ENCODE assay signal across 19 cellular contexts in the genomic region with DNA sequence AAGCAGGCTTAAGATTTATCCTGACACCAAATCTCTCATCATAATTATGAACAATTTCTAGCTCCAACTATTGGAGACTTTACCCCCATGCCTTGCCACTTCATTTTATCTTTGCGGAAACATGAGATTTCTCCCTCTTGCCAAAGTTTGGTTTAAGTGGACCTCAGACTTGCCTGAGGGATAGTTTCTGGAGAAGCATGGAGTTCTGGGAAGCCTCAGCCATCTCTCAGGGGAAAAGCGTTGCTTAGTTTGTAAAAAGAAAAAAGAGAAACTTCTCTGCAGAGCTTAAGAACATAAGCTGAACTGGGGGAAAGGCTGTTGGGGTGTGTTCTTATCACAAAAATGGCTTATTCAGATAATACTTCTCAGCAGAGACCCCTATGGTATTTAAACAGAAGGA.
DNase-seq lines count a peak whose midpoint lies in the region; ATAC-seq, FAIRE-seq and TF ChIP-seq lines count a peak whose summit lies in the region.
"Had no signal": no experiment of that assay in that cellular context is flagged by ENCODE, and none has a peak within 500 bp of the region (broad histone marks: within the 10 kb centered on the region; RNA-seq: fewer than 3 reads in every experiment).

No MANE protein-coding gene starts in this region.

- no peak overlapping the region for H3K4me2 ChIP-seq in K562 (ENCODE audit: insufficient read depth, low read length)
- peak overlapping the region; percentile 55 for H3K4me2 ChIP-seq in smooth muscle cell
- H3K4me2 ChIP-seq: A549 had no signal

- DNase-seq in H4 (ENCODE audit: low spot score) = peak; percentile 38
- DNase-seq in K562 (ENCODE audit: extremely low read depth in 1 of 4, low spot score in 3 of 4) = no peak
- DNase-seq in mesothelial cell of epicardium (ENCODE audit: low spot score in 2 of 2, unreplicated experiment in 2 of 2) = no peak
- no peak for DNase-seq in smooth muscle cell (lab: John Stamatoyannopoulos, UW; ENCODE audit: unreplicated experiment)
- no peak for DNase-seq in cardiac septum (ENCODE audit: low spot score)
- no peak for DNase-seq in mucosa of gallbladder (ENCODE audit: low spot score)
- DNase-seq: AML-193; CD4-positive, alpha-beta memory T cell; DMS153; DMS79; GDM1; GM23248; HCEC 1CT had no signal

- H3K9me3 ChIP-seq in K562 (replicated peaks; ENCODE audit: control insufficient read depth, insufficient read depth, low read depth, low read length) (no peaks in the 10 kb centered on the region), smooth muscle cell (replicated peaks; ENCODE audit: low read depth) (no peaks in the 10 kb centered on the region)
- H3K9me3 ChIP-seq: A549 had no signal

- peak overlapping the region; percentile 60 for H3K27ac Mint-ChIP-seq in mesothelial cell of epicardium
- H3K27ac Mint-ChIP-seq: CD14-positive monocyte; CD4-positive, alpha-beta memory T cell had no signal

- H3K4me3 Mint-ChIP-seq in mesothelial cell of epicardium = no peak overlapping the region
- H3K4me3 Mint-ChIP-seq: CD14-positive monocyte; CD4-positive, alpha-beta memory T cell had no signal

- H3K4me3 ChIP-seq in K562 (no peak overlapping the region), smooth muscle cell (no peak overlapping the region)
- H3K4me3 ChIP-seq: A549, GM23248 had no signal

- H3K9me1 ChIP-seq in K562 (ENCODE audit: control insufficient read depth, insufficient read depth, low read length) = no peaks in the 10 kb centered on the region

- peaks cover 32% of the 10 kb centered on the region for H3K4me1 Mint-ChIP-seq in mesothelial cell of epicardium
- H3K4me1 Mint-ChIP-seq: CD14-positive monocyte; CD4-positive, alpha-beta memory T cell had no signal

- no peaks in the 10 kb centered on the region for H3K36me3 ChIP-seq in K562 (ENCODE audit: control insufficient read depth, insufficient read depth, low read length)
- H3K36me3 ChIP-seq in smooth muscle cell (ENCODE audit: low read depth) = no peaks in the 10 kb centered on the region

- TF ChIP-seq POLR2A in K562 (conservative IDR thresholded peaks at IDR 0.05) = no peak

- POLR2A ChIA-PET in K562 (lab: Yijun Ruan, JAX) = no interaction called here

- no peaks in the 10 kb centered on the region for H3K27me3 ChIP-seq in K562 (ENCODE audit: control insufficient read depth in 2 of 2, insufficient read depth in 2 of 2, low read length in 2 of 2)
- H3K27me3 ChIP-seq in smooth muscle cell (ENCODE audit: low read depth) = no peaks in the 10 kb centered on the region

- H3K9ac ChIP-seq in K562 (ENCODE audit: insufficient read depth in 1 of 2, low read depth in 2 of 2, low read length in 2 of 2) (no peak overlapping the region), smooth muscle cell (ENCODE audit: low read depth) (no peak overlapping the region)
- H3K9ac ChIP-seq: GM23248 had no signal

- H3K36me3 Mint-ChIP-seq in mesothelial cell of epicardium = no peaks in the 10 kb centered on the region
- H3K36me3 Mint-ChIP-seq: CD14-positive monocyte; CD4-positive, alpha-beta memory T cell had no signal

- H3K27ac ChIP-seq in K562 (ENCODE audit: extremely low read depth, low read depth, low read length) = peak overlapping the region; percentile 57; the same call in 1 of the 3 replicates
- H3K27ac ChIP-seq in smooth muscle cell (ENCODE audit: low read depth) = peak overlapping the region; percentile 36
- H3K27ac ChIP-seq: 22Rv1, A549, GM23248 had no signal

- H3F3A ChIP-seq in smooth muscle cell (ENCODE audit: low read depth) = peaks cover 8% of the 10 kb centered on the region

- no peaks in the 10 kb centered on the region for H3K79me2 ChIP-seq in K562 (ENCODE audit: control insufficient read depth, insufficient read depth, low read length)
- no peaks in the 10 kb centered on the region for H3K79me2 ChIP-seq in smooth muscle cell (ENCODE audit: low read depth)

- peaks cover 2 to 47% of the 10 kb centered on the region in 2 experiments; a peak in 3 of 5 replicates for H3K4me1 ChIP-seq in K562 (replicated peaks in 1 of 2; ENCODE audit: control insufficient read depth in 2 of 2, insufficient read depth in 2 of 2, low read length in 2 of 2)
- H3K4me1 ChIP-seq in smooth muscle cell (ENCODE audit: low read depth) = peaks cover 13% of the 10 kb centered on the region
- H3K4me1 ChIP-seq: A549 had no signal

- peak overlapping the region; percentile 78 for H2AFZ ChIP-seq in K562 (ENCODE audit: low read depth, low read length)
- H2AFZ ChIP-seq in smooth muscle cell (ENCODE audit: low read depth) = peak overlapping the region; percentile 75
- H2AFZ ChIP-seq: GM23248 had no signal

- no peaks in the 10 kb centered on the region for H3K9me3 Mint-ChIP-seq in mesothelial cell of epicardium

- H4K20me1 ChIP-seq in K562 (replicated peaks; ENCODE audit: control insufficient read depth, insufficient read depth, low read length) (no peaks in the 10 kb centered on the region), smooth muscle cell (ENCODE audit: low read depth) (no peaks in the 10 kb centered on the region)

- no peak for TF ChIP-seq CTCF in K562 (IDR thresholded peaks at IDR 0.05 in 2 of 3, conservative IDR thresholded peaks at IDR 0.05 in 1 of 3; ENCODE audit: insufficient read depth in 2 of 3, low read depth in 1 of 3, low read length in 3 of 3)
- TF ChIP-seq CTCF in mesothelial cell of epicardium (IDR thresholded peaks at IDR 0.05; ENCODE audit: unreplicated experiment) = no peak
- TF ChIP-seq CTCF in smooth muscle cell (IDR thresholded peaks at IDR 0.05; ENCODE audit: borderline replicate concordance, insufficient read depth, poor library complexity, severe bottlenecking) = no peak

- CTCF ChIA-PET in K562 (lab: Yijun Ruan, JAX; ENCODE audit: low intra/inter-chr PET ratio) = no interaction called here

- intact Hi-C loops in K562 (cut with micrococcal nuclease) (loop anchor here (10.0 kb wide), 1 partner anchor 120 kb away; no protein-coding TSS in a partner anchor), cardiac septum (cut with DNase I) (no loop called here)

- no TSS peak for BruUV-seq in K562 (replicated peaks; lab: Mats Ljungman, UMichigan)

- no peak for FAIRE-seq in K562 (lab: Jason Lieb, UNC)
- FAIRE-seq: A549, H54 had no signal

- ATAC-seq in K562 = no peak
- no peak for ATAC-seq in GM21786 (IDR thresholded peaks at IDR 0.05; ENCODE audit: unreplicated experiment)
- ATAC-seq in GM18511 (IDR thresholded peaks at IDR 0.05; ENCODE audit: unreplicated experiment) = no peak
- ATAC-seq: A549 had no signal

- in situ Hi-C loops in K562 (cut with MboI) = no loop called here

- TF ChIP-seq RAD21 in K562 (CRISPR knock-in tag; conservative IDR thresholded peaks at IDR 0.05 in 1 of 2, IDR thresholded peaks at IDR 0.05 in 1 of 2) = no peak

- 18% methylated on average over 2 of the region's 2 CpGs for WGBS in K562 (ENCODE audit: insufficient coverage, low coverage, missing lambda C conversion rate)
- WGBS in smooth muscle cell (ENCODE audit: low lambda C conversion rate) = 28% methylated on average over 2 of the region's 2 CpGs

- no peaks in the 10 kb centered on the region for H3K27me3 Mint-ChIP-seq in mesothelial cell of epicardium (ENCODE audit: low read depth)
- H3K27me3 Mint-ChIP-seq: CD4-positive, alpha-beta memory T cell had no signal

- no peak for TF ChIP-seq EP300 in K562 (IDR thresholded peaks at IDR 0.05; ENCODE audit: low read length)

TF ChIP-seq in K562, 482 proteins besides CTCF, POLR2A, EP300 and RAD21:
- TF ChIP-seq, protein P1, sequence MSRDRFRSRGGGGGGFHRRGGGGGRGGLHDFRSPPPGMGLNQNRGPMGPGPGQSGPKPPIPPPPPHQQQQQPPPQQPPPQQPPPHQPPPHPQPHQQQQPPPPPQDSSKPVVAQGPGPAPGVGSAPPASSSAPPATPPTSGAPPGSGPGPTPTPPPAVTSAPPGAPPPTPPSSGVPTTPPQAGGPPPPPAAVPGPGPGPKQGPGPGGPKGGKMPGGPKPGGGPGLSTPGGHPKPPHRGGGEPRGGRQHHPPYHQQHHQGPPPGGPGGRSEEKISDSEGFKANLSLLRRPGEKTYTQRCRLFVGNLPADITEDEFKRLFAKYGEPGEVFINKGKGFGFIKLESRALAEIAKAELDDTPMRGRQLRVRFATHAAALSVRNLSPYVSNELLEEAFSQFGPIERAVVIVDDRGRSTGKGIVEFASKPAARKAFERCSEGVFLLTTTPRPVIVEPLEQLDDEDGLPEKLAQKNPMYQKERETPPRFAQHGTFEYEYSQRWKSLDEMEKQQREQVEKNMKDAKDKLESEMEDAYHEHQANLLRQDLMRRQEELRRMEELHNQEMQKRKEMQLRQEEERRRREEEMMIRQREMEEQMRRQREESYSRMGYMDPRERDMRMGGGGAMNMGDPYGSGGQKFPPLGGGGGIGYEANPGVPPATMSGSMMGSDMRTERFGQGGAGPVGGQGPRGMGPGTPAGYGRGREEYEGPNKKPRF (IDR thresholded peaks at IDR 0.05; ENCODE audit: low read depth, low read length) = no peak
- TF ChIP-seq PHB (CRISPR knock-in tag; IDR thresholded peaks at IDR 0.05) (no peak), ZNF121 (CRISPR knock-in tag; conservative IDR thresholded peaks at IDR 0.05) (no peak), RBM15 (IDR thresholded peaks at IDR 0.05; ENCODE audit: insufficient read depth, low read length) (no peak), SREBF2 (CRISPR knock-in tag; IDR thresholded peaks at IDR 0.05) (no peak)
- TF ChIP-seq, protein P2, sequence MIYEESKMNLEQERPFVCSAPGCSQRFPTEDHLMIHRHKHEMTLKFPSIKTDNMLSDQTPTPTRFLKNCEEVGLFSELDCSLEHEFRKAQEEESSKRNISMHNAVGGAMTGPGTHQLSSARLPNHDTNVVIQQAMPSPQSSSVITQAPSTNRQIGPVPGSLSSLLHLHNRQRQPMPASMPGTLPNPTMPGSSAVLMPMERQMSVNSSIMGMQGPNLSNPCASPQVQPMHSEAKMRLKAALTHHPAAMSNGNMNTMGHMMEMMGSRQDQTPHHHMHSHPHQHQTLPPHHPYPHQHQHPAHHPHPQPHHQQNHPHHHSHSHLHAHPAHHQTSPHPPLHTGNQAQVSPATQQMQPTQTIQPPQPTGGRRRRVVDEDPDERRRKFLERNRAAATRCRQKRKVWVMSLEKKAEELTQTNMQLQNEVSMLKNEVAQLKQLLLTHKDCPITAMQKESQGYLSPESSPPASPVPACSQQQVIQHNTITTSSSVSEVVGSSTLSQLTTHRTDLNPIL (CRISPR knock-in tag; IDR thresholded peaks at IDR 0.05) = no peak
- TF ChIP-seq, protein P3, sequence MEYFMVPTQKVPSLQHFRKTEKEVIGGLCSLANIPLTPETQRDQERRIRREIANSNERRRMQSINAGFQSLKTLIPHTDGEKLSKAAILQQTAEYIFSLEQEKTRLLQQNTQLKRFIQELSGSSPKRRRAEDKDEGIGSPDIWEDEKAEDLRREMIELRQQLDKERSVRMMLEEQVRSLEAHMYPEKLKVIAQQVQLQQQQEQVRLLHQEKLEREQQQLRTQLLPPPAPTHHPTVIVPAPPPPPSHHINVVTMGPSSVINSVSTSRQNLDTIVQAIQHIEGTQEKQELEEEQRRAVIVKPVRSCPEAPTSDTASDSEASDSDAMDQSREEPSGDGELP (CRISPR knock-in tag; IDR thresholded peaks at IDR 0.05; ENCODE audit: borderline replicate concordance) = no peak
